1 cellular context compared by ENCODE assay signal in the genomic region with DNA sequence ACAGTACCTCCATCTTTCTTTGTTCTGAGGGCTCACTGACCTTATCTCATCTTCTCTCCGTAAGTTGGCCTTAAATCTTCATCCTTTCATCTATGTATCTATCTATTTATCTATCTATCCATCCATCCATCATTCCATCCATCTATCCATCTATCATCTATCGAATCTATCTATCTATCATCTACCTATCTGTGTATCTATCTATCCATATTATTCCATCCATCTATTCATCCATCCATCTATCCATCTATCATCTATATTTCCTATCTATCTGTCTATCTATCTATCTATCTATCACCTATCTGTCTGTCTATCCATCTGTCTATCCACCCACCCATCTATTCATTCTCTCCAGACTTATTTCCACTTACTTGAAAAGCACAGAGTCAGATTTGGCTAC.
TF ChIP-seq lines count a peak whose summit lies in the region.

No MANE protein-coding gene starts in this region.

TF ChIP-seq in HepG2, 621 proteins besides CTCF, POLR2A, EP300 and RAD21:
- TF ChIP-seq ZSCAN21 (CRISPR knock-in tag; IDR thresholded peaks at IDR 0.05; ENCODE audit: borderline replicate concordance) (no peak), ZNF205 (CRISPR knock-in tag; IDR thresholded peaks at IDR 0.05) (no peak)
- TF ChIP-seq, protein P1, sequence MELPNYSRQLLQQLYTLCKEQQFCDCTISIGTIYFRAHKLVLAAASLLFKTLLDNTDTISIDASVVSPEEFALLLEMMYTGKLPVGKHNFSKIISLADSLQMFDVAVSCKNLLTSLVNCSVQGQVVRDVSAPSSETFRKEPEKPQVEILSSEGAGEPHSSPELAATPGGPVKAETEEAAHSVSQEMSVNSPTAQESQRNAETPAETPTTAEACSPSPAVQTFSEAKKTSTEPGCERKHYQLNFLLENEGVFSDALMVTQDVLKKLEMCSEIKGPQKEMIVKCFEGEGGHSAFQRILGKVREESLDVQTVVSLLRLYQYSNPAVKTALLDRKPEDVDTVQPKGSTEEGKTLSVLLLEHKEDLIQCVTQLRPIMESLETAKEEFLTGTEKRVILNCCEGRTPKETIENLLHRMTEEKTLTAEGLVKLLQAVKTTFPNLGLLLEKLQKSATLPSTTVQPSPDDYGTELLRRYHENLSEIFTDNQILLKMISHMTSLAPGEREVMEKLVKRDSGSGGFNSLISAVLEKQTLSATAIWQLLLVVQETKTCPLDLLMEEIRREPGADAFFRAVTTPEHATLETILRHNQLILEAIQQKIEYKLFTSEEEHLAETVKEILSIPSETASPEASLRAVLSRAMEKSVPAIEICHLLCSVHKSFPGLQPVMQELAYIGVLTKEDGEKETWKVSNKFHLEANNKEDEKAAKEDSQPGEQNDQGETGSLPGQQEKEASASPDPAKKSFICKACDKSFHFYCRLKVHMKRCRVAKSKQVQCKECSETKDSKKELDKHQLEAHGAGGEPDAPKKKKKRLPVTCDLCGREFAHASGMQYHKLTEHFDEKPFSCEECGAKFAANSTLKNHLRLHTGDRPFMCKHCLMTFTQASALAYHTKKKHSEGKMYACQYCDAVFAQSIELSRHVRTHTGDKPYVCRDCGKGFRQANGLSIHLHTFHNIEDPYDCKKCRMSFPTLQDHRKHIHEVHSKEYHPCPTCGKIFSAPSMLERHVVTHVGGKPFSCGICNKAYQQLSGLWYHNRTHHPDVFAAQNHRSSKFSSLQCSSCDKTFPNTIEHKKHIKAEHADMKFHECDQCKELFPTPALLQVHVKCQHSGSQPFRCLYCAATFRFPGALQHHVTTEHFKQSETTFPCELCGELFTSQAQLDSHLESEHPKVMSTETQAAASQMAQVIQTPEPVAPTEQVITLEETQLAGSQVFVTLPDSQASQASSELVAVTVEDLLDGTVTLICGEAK (IDR thresholded peaks at IDR 0.05) = 0 out of 2 replicates have a peak, but pooled peaks have one; percentile 3
- TF ChIP-seq, protein P1 (CRISPR knock-in tag; IDR thresholded peaks at IDR 0.05) = no peak
TF ChIP-seq in HepG2: peak in this region for 1.
